ENCODE assay signal across 28 cellular contexts in the genomic region with DNA sequence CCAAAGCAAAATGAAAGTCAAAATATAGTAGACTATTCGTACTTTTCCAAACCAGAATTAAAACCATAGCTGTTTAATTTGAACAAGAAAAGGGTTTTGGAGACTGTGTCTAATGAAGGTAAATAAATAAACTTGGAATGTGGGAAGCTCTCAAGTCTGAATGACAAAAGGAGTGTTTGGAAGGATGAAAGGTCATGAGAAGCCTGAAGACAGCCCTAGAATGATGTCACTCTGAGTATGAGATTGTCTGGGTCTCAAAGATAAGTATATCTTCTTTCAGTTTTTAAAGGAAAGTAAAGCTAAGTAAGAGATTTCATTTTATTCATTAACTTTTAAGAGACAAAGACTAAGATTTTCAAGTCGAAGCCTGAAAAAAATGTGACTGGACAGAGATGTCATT.
"Had no signal": no experiment of that assay in that cellular context is flagged by ENCODE, and none has a peak within 500 bp of the region (broad histone marks: within the 10 kb centered on the region; RNA-seq: fewer than 3 reads in every experiment).

No MANE protein-coding gene starts in this region.

- DNase-seq: effector CD8-positive, alpha-beta T cell; foreskin keratinocyte; heart left ventricle; hippocampal formation; immature natural killer cell; mesenchymal stem cell; midbrain; naive thymus-derived CD8-positive, alpha-beta T cell; nephron progenitor cell; nucleus accumbens; psoas muscle; right cardiac atrium; spleen; stimulated activated CD4-positive, alpha-beta T cell treated with anti-CD3 and anti-CD28 coated beads, Interleukin-4, amount 100 ng/mL, for 4 hours; stimulated activated naive CD8-positive, alpha-beta T cell treated with anti-CD3 and anti-CD28 coated beads, Interleukin-15, Interleukin-2, amounts not matched to agents 100 U/mL and 50 U/mL, for 24 hours; substantia nigra; testis; tibial artery had no signal

- H3K27ac ChIP-seq: esophagus muscularis mucosa, foreskin keratinocyte, gastroesophageal sphincter, heart left ventricle, psoas muscle, skin epidermis, spleen, testis, tibial artery had no signal

- ATAC-seq: foreskin keratinocyte; gastroesophageal sphincter; heart left ventricle; left lobe of liver; naive thymus-derived CD8-positive, alpha-beta T cell; psoas muscle; right cardiac atrium; stimulated activated memory B cell treated with anti-CD40 and anti-IgM and Interleukin-4, amounts not matched to agents 10 μg/mL and 1 μg/mL and 100 μg/mL, for 72 hours; stimulated activated naive CD8-positive, alpha-beta T cell treated with anti-CD3 and anti-CD28 coated beads, Interleukin-15, Interleukin-2, amounts not matched to agents 100 U/mL and 50 U/mL, for 24 hours had no signal

- H3K4me3 ChIP-seq: esophagus muscularis mucosa, gastroesophageal sphincter, heart left ventricle, psoas muscle, skin epidermis, spleen, testis, tibial artery had no signal

- H3K4me1 Mint-ChIP-seq: immature natural killer cell; naive thymus-derived CD8-positive, alpha-beta T cell; nephron progenitor cell; stimulated activated memory B cell treated with anti-CD40 and anti-IgM and Interleukin-4, amounts not matched to agents 10 μg/mL and 1 μg/mL and 100 μg/mL, for 72 hours had no signal

- FAIRE-seq: colon, endothelial cell of umbilical vein, keratinocyte had no signal

- H3K9me3 ChIP-seq: esophagus muscularis mucosa, gastroesophageal sphincter, heart left ventricle, psoas muscle, spleen, testis, tibial artery had no signal

- H3K36me3 Mint-ChIP-seq: immature natural killer cell; naive thymus-derived CD8-positive, alpha-beta T cell; stimulated activated memory B cell treated with anti-CD40 and anti-IgM and Interleukin-4, amounts not matched to agents 10 μg/mL and 1 μg/mL and 100 μg/mL, for 72 hours; type B pancreatic cell had no signal

- H3K4me1 ChIP-seq: esophagus muscularis mucosa, foreskin keratinocyte, gastroesophageal sphincter, heart left ventricle, psoas muscle, spleen, testis, tibial artery had no signal

- H3K36me3 ChIP-seq: esophagus muscularis mucosa, gastroesophageal sphincter, heart left ventricle, spleen, tibial artery had no signal

- H3K4me3 Mint-ChIP-seq: dendritic cell treated with granulocyte-macrophage colony-stimulating factor and Interleukin-4, amounts not matched to agents 40 ng/mL and 50 ng/mL, for 4 days; immature natural killer cell; naive thymus-derived CD8-positive, alpha-beta T cell; nephron progenitor cell; stimulated activated memory B cell treated with anti-CD40 and anti-IgM and Interleukin-4, amounts not matched to agents 10 μg/mL and 1 μg/mL and 100 μg/mL, for 72 hours; type B pancreatic cell had no signal

- H3K9me3 Mint-ChIP-seq: dendritic cell treated with granulocyte-macrophage colony-stimulating factor and Interleukin-4, amounts not matched to agents 40 ng/mL and 50 ng/mL, for 4 days; naive thymus-derived CD8-positive, alpha-beta T cell; nephron progenitor cell; stimulated activated memory B cell treated with anti-CD40 and anti-IgM and Interleukin-4, amounts not matched to agents 10 μg/mL and 1 μg/mL and 100 μg/mL, for 72 hours; type B pancreatic cell had no signal

- H3K27ac Mint-ChIP-seq: dendritic cell treated with granulocyte-macrophage colony-stimulating factor and Interleukin-4, amounts not matched to agents 40 ng/mL and 50 ng/mL, for 4 days; immature natural killer cell; naive thymus-derived CD8-positive, alpha-beta T cell; nephron progenitor cell; stimulated activated memory B cell treated with anti-CD40 and anti-IgM and Interleukin-4, amounts not matched to agents 10 μg/mL and 1 μg/mL and 100 μg/mL, for 72 hours; type B pancreatic cell had no signal

- H3K27me3 Mint-ChIP-seq: dendritic cell treated with granulocyte-macrophage colony-stimulating factor and Interleukin-4, amounts not matched to agents 40 ng/mL and 50 ng/mL, for 4 days; stimulated activated memory B cell treated with anti-CD40 and anti-IgM and Interleukin-4, amounts not matched to agents 10 μg/mL and 1 μg/mL and 100 μg/mL, for 72 hours had no signal

- H3K27me3 ChIP-seq: esophagus muscularis mucosa, gastroesophageal sphincter, heart left ventricle, testis, tibial artery had no signal
